ENCODE assay signal across 23 cellular contexts in the genomic region with DNA sequence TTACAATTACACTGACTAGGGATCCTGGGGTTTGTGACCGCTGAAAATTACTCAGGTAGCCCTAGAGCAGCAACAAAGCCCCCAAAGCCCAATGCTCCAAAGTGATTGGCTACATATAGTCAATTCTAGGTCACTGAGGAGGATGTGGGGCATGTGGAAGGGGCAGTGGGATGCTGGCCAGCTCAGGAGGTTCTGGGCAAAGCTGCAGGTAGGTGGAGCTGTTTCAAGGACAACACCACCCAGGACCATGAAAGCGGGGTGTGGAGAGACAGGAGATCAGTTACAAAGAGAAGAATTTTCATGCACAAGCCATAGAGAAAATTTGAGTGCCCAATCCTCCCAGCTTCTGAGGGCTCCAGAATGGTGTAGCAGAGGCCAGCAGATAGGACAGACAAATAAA.
DNase-seq lines count a peak whose midpoint lies in the region; ATAC-seq and TF ChIP-seq lines count a peak whose summit lies in the region.
"Had no signal": no experiment of that assay in that cellular context is flagged by ENCODE, and none has a peak within 500 bp of the region (broad histone marks: within the 10 kb centered on the region; RNA-seq: fewer than 3 reads in every experiment).

No MANE protein-coding gene starts in this region.

- no peak overlapping the region for H3K27ac ChIP-seq in HCT116 (ENCODE audit: low read depth, low read length)
- no peak overlapping the region for H3K27ac ChIP-seq in WERI-Rb-1
- H3K27ac ChIP-seq in CD4-positive, alpha-beta T cell (ENCODE audit: low read depth, low read length): no peak overlapping the region
- H3K27ac ChIP-seq: dorsolateral prefrontal cortex, epithelial cell of prostate, Peyer's patch, suprapubic skin had no signal

- no peaks in the 10 kb centered on the region for H3K36me3 ChIP-seq in BE2C
- H3K36me3 ChIP-seq in HCT116 (ENCODE audit: control insufficient read depth in 1 of 2, insufficient read depth in 2 of 2, low read length in 2 of 2): no peaks in the 10 kb centered on the region
- H3K36me3 ChIP-seq in WERI-Rb-1: no peaks in the 10 kb centered on the region
- H3K36me3 ChIP-seq: Peyer's patch, suprapubic skin had no signal

- peak overlapping the region; percentile 70 for H3K27ac Mint-ChIP-seq in glutamatergic neuron (ENCODE audit: unreplicated experiment)
- H3K27ac Mint-ChIP-seq in CD4-positive, alpha-beta T cell: no peak overlapping the region
- H3K27ac Mint-ChIP-seq: CD14-positive monocyte, nephron progenitor cell had no signal

- no peak overlapping the region for H3K4me2 ChIP-seq in HCT116 (ENCODE audit: low read length)

- BruUV-seq in HCT116 (replicated peaks; lab: Mats Ljungman, UMichigan): no TSS peak

- no peaks in the 10 kb centered on the region for H3K27me3 ChIP-seq in BE2C
- H3K27me3 ChIP-seq in HCT116 (ENCODE audit: insufficient read depth, low read length): no peaks in the 10 kb centered on the region
- no peaks in the 10 kb centered on the region for H3K27me3 ChIP-seq in WERI-Rb-1 (ENCODE audit: insufficient read depth, low read depth, severe bottlenecking)
- H3K27me3 ChIP-seq in CD4-positive, alpha-beta T cell (ENCODE audit: control insufficient read depth, insufficient read depth, low read length): no peaks in the 10 kb centered on the region
- H3K27me3 ChIP-seq: dorsolateral prefrontal cortex, Peyer's patch, suprapubic skin had no signal

- no peak overlapping the region for H2AFZ ChIP-seq in HCT116 (ENCODE audit: low read depth, low read length, poor library complexity, severe bottlenecking)

- H3K4me1 Mint-ChIP-seq in glutamatergic neuron (ENCODE audit: low read depth, unreplicated experiment): peaks cover 54% of the 10 kb centered on the region
- no peaks in the 10 kb centered on the region for H3K4me1 Mint-ChIP-seq in CD4-positive, alpha-beta T cell (ENCODE audit: low read depth)
- H3K4me1 Mint-ChIP-seq: CD14-positive monocyte had no signal

- intact Hi-C loops in HCT116 (cut with micrococcal nuclease): no loop called here
- intact Hi-C loops in CD4-positive, alpha-beta T cell (cut with DNase I, micrococcal nuclease): no loop called here

- H3K9me2 ChIP-seq in HCT116 (ENCODE audit: insufficient read depth): no peaks in the 10 kb centered on the region

- peak; percentile 35 for TF ChIP-seq CTCF in BE2C (IDR thresholded peaks at IDR 0.05; ENCODE audit: low read depth, low read length)
- TF ChIP-seq CTCF in HCT116 (IDR thresholded peaks at IDR 0.05 in 2 of 3, conservative IDR thresholded peaks at IDR 0.05 in 1 of 3; ENCODE audit: borderline replicate concordance in 1 of 3, insufficient read depth in 1 of 3, low read depth in 2 of 3, low read length in 2 of 3): peak in 2 of 3 experiments; percentile 42 to 54; a peak in 4 of 6 replicates
- TF ChIP-seq CTCF in WERI-Rb-1 (IDR thresholded peaks at IDR 0.05; ENCODE audit: low read depth, low read length): peak; percentile 54
- TF ChIP-seq CTCF in glutamatergic neuron (IDR thresholded peaks at IDR 0.05; ENCODE audit: partially characterized antibody, unreplicated experiment): no peak
- TF ChIP-seq CTCF in CD4-positive, alpha-beta T cell (IDR thresholded peaks at IDR 0.05): no peak

- H3K9me3 Mint-ChIP-seq in glutamatergic neuron (ENCODE audit: unreplicated experiment): peaks cover 15% of the 10 kb centered on the region
- no peaks in the 10 kb centered on the region for H3K9me3 Mint-ChIP-seq in CD4-positive, alpha-beta T cell
- H3K9me3 Mint-ChIP-seq: nephron progenitor cell had no signal

- H3K4me1 ChIP-seq in BE2C (no peaks in the 10 kb centered on the region), HCT116 (ENCODE audit: control insufficient read depth in 1 of 2, insufficient read depth in 2 of 2, low read length in 2 of 2) (no peaks in the 10 kb centered on the region)
- H3K4me1 ChIP-seq: Peyer's patch, suprapubic skin had no signal

- DNase-seq in BE2C: no peak
- no peak for DNase-seq in HCT116 (ENCODE audit: low read depth, low spot score)
- DNase-seq in WERI-Rb-1: peak; percentile 29
- DNase-seq in glutamatergic neuron: no peak
- no peak for DNase-seq in DMS79 (lab: John Stamatoyannopoulos, UW)
- DNase-seq in CD4-positive, alpha-beta T cell: no peak
- DNase-seq: activated CD4-positive, alpha-beta T cell treated with anti-CD3 and anti-CD28 coated beads for 48 hours; activated naive CD4-positive, alpha-beta T cell treated with Interleukin-2 at 50 U/mL for 16 hours; activated T-cell treated with anti-CD3 and anti-CD28 coated beads, Interleukin-2, amount 50 U/mL, for 48 hours; caudate nucleus; dorsolateral prefrontal cortex; foreskin fibroblast; hippocampal formation; islet precursor cell; NCI-H1105 treated with DMSO at 0.1 percent for 48 hours; nephron progenitor cell; Peyer's patch; posterior cingulate gyrus had no signal

- H3K9me3 ChIP-seq in BE2C (no peaks in the 10 kb centered on the region), HCT116 (ENCODE audit: control insufficient read depth in 1 of 2, insufficient read depth in 1 of 2, low read depth in 1 of 2, low read length in 2 of 2) (no peaks in the 10 kb centered on the region), WERI-Rb-1 (ENCODE audit: severe bottlenecking) (no peaks in the 10 kb centered on the region)
- H3K9me3 ChIP-seq in CD4-positive, alpha-beta T cell (ENCODE audit: control insufficient read depth, low read length): no peaks in the 10 kb centered on the region
- H3K9me3 ChIP-seq: Peyer's patch, suprapubic skin had no signal

- no peak for TF ChIP-seq POLR2A in HCT116 (IDR thresholded peaks at IDR 0.05; ENCODE audit: borderline replicate concordance, extremely low read depth, insufficient read depth, insufficient read length)

- ATAC-seq in HCT116: peak; percentile 75
- ATAC-seq in activated CD4-positive, CD25-positive, alpha-beta regulatory T cell treated with anti-CD3 and anti-CD28 coated beads, Interleukin-2, amount 50 U/mL, for 24 hours: no peak
- no peak for ATAC-seq in GM18909 (IDR thresholded peaks at IDR 0.05; ENCODE audit: poor library complexity, unreplicated experiment)
- no peak for ATAC-seq in CD4-positive, alpha-beta T cell (ENCODE audit: poor library complexity)

- H3K9ac ChIP-seq in HCT116 (ENCODE audit: low read length): no peak overlapping the region

- POLR2A ChIA-PET in HCT116 (lab: Charles Lee): no interaction called here
- POLR2A ChIA-PET in CD4-positive, alpha-beta T cell (lab: Charles Lee): no interaction called here

- CTCF ChIA-PET in HCT116 (lab: Charles Lee): interaction anchor here (1.2 to 2.0 kb wide), 5 partner anchors 9 to 337 kb away, joined by 3 to 11 read pairs (median 4); no protein-coding TSS in a partner anchor
- CTCF ChIA-PET in CD4-positive, alpha-beta T cell (lab: Charles Lee): no interaction called here

- no peaks in the 10 kb centered on the region for H4K20me1 ChIP-seq in HCT116 (ENCODE audit: insufficient read depth)

- RAD21 ChIA-PET in HCT116 (lab: Charles Lee; ENCODE audit: low non-redundant PET in 1 of 2, low total read pairs in 2 of 2, uncharacterized antibody in 2 of 2, unreplicated experiment in 2 of 2): no interaction called here

- H3K27me3 Mint-ChIP-seq in glutamatergic neuron (ENCODE audit: unreplicated experiment): peaks cover 11% of the 10 kb centered on the region
- no peaks in the 10 kb centered on the region for H3K27me3 Mint-ChIP-seq in CD4-positive, alpha-beta T cell

- H3K4me3 Mint-ChIP-seq in glutamatergic neuron (ENCODE audit: unreplicated experiment): no peak overlapping the region
- no peak overlapping the region for H3K4me3 Mint-ChIP-seq in CD4-positive, alpha-beta T cell
- H3K4me3 Mint-ChIP-seq: CD14-positive monocyte, nephron progenitor cell had no signal

- no peak for TF ChIP-seq RAD21 in HCT116 (IDR thresholded peaks at IDR 0.05; ENCODE audit: low read depth)

- H3K4me3 ChIP-seq in BE2C (ENCODE audit: low read depth, low read length) (no peak overlapping the region), HCT116 (replicated peaks in 1 of 2; ENCODE audit: low read depth in 1 of 2, low read length in 2 of 2) (no peak overlapping the region), WERI-Rb-1 (ENCODE audit: low read depth, low read length) (no peak overlapping the region)
- H3K4me3 ChIP-seq: dorsolateral prefrontal cortex, Peyer's patch, suprapubic skin had no signal

- H3K36me3 Mint-ChIP-seq in glutamatergic neuron (ENCODE audit: unreplicated experiment): peaks cover 4% of the 10 kb centered on the region
- H3K36me3 Mint-ChIP-seq in CD4-positive, alpha-beta T cell (ENCODE audit: low read depth): no peaks in the 10 kb centered on the region
- H3K36me3 Mint-ChIP-seq: CD14-positive monocyte had no signal

- no peaks in the 10 kb centered on the region for H3K79me2 ChIP-seq in HCT116 (ENCODE audit: insufficient read depth, low read length)

TF ChIP-seq in HCT116, 20 proteins besides CTCF, POLR2A, EP300 and RAD21:
- TF ChIP-seq ZNF274 (IDR thresholded peaks at IDR 0.05; ENCODE audit: low read depth, low read length): no peak
- TF ChIP-seq ATF3 (IDR thresholded peaks at IDR 0.05): no peak
- TF ChIP-seq CEBPB (IDR thresholded peaks at IDR 0.05; ENCODE audit: low read depth): no peak
- TF ChIP-seq TCF7L2 (IDR thresholded peaks at IDR 0.05; ENCODE audit: borderline replicate concordance, extremely low read depth, insufficient read depth, insufficient read length): no peak
- TF ChIP-seq EGR1 (IDR thresholded peaks at IDR 0.05; ENCODE audit: low read depth): no peak
- TF ChIP-seq FOSL1 (IDR thresholded peaks at IDR 0.05; ENCODE audit: low read depth): no peak
TF ChIP-seq in HCT116: peak in this region for 0.

Comparison
In these comparisons a context has a peak if more than half of its experiments do, and no peak if none do; other contexts are left out.
1. CTCF ChIP-seq: peak in BE2C (single experiment), HCT116 (2 of 3) and WERI-Rb-1 (single experiment); none in glutamatergic neuron (single experiment) and CD4-positive, alpha-beta T cell (single experiment).